In the genomic region with DNA sequence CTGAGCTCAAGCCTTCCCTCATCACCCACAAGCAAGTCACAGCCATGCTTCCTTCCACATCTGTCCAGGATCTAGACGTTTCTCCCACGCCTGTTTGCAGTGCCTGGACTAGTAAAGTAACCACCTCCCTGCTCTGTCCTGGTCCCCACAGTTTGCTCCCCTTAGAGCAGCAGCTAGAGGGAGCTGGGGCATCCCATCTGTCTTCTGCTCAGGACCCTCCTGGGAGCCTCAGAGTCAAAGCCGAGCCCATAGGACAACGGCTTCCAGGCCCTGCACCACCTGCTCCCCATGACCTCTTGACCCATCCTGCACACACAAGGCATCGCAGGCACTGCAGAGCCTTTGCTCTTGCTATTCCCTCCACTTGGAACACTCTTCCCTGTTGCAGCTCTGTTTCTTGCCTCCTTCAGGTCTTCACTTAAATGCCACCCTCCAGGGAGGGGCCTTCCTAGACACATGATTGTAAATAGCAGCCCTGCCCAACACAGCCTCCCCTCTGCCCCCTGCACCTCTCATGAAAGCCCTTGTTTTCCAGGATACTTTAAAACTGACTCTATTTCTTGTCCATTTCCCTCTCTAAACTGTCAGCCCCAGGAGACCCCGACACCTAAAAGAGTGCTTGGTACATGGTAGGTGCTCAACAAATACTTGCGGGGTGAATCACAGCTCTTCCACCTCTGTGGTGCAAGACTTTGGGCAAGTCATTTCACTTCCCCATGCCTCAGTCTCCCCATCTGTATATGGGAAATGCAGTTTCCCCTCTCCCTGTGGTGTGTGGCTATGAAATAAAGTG, we compare ENCODE assay signal across 1 cellular context.
TF ChIP-seq lines count a peak whose summit lies in the region.

No MANE protein-coding gene starts in this region.

TF ChIP-seq in HepG2, 621 proteins besides CTCF, POLR2A, EP300 and RAD21:
- TF ChIP-seq ZNF670 (CRISPR knock-in tag; IDR thresholded peaks at IDR 0.05; ENCODE audit: borderline replicate concordance) = no peak
- TF ChIP-seq ZKSCAN5 (CRISPR knock-in tag; IDR thresholded peaks at IDR 0.05) = no peak
- TF ChIP-seq CENPT (CRISPR knock-in tag; IDR thresholded peaks at IDR 0.05; ENCODE audit: low read depth) = no peak
- no peak for TF ChIP-seq ZNF496 (CRISPR knock-in tag; IDR thresholded peaks at IDR 0.05; ENCODE audit: insufficient replicate concordance)
- TF ChIP-seq ZNF331 (CRISPR knock-in tag; IDR thresholded peaks at IDR 0.05) = no peak
- TF ChIP-seq NFATC3 (CRISPR knock-in tag; IDR thresholded peaks at IDR 0.05) = no peak
- no peak for TF ChIP-seq ZNF264 (CRISPR knock-in tag; IDR thresholded peaks at IDR 0.05)
- no peak for TF ChIP-seq JUND (CRISPR knock-in tag; IDR thresholded peaks at IDR 0.05)
- no peak for TF ChIP-seq ZNF224 (CRISPR knock-in tag; IDR thresholded peaks at IDR 0.05)
- TF ChIP-seq ZNF773 (CRISPR knock-in tag; IDR thresholded peaks at IDR 0.05; ENCODE audit: borderline replicate concordance) = no peak
